ENCODE assay signal across 17 cellular contexts in the genomic region with DNA sequence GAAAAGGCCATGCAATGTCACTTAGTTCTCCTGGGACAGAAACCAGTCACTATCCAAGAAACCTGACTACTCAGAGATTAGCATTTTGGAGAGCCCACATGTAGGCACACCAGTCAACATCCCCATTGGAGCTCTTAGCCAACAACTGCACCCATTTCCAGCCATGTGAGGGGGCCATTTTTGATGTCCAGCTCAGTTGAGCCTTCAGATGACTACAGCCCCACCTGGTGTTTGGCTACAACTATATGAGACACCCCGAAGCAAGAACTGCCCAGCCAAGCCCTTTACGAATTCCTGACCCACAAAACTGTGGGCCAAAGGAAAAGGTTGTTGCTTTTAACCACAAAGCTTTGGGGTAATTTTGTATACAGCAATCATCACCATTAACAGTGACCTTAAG.
"Had no signal": no experiment of that assay in that cellular context is flagged by ENCODE, and none has a peak within 500 bp of the region (broad histone marks: within the 10 kb centered on the region; RNA-seq: fewer than 3 reads in every experiment).

No MANE protein-coding gene starts in this region.

- H3K4me3 ChIP-seq: cardiac muscle cell, left ventricle myocardium inferior, upper lobe of right lung had no signal

- H3K36me3 Mint-ChIP-seq: activated naive CD8-positive, alpha-beta T cell; immature natural killer cell had no signal

- H3K4me1 ChIP-seq: left ventricle myocardium inferior, upper lobe of right lung had no signal

- H3K36me3 ChIP-seq: cardiac muscle cell, left ventricle myocardium inferior, upper lobe of right lung had no signal

- H3K27me3 ChIP-seq: cardiac muscle cell, upper lobe of right lung had no signal

- H3K9me3 ChIP-seq: upper lobe of right lung had no signal

- H3K4me3 Mint-ChIP-seq: activated naive CD8-positive, alpha-beta T cell; immature natural killer cell; T-helper 1 cell treated with Interleukin-12 subunit alpha and Interleukin-12 subunit beta and Interleukin-4 antibody, amounts not matched to agents 30 μg/mL and 1 μg/mL, for 36 hours had no signal

- DNase-seq: activated CD4-positive, alpha-beta T cell treated with anti-CD3 and anti-CD28 coated beads, Interleukin-2, amount 50 U/mL, for 4 hours; activated gamma-delta T cell treated with Interleukin-2 at 50 U/mL for 16 hours; dermis blood vessel endothelial cell; effector memory CD4-positive, alpha-beta T cell; head of caudate nucleus; immature natural killer cell; kidney glomerular epithelial cell; left ventricle myocardium inferior; mammary epithelial cell; stimulated activated CD4-positive, alpha-beta T cell treated with anti-CD3 and anti-CD28 coated beads, Interleukin-12 subunit alpha, Interleukin-12 subunit beta, amount 100 ng/mL, for 4 hours; stimulated activated CD4-positive, alpha-beta T cell treated with anti-CD3 and anti-CD28 coated beads, Interleukin-1b, Interleukin-23, amount 100 ng/mL, for 48 hours; stimulated activated CD8-positive, alpha-beta memory T cell treated with anti-CD3 and anti-CD28 coated beads, Interleukin-4, amount 100 ng/mL, for 48 hours; stimulated activated naive CD4-positive, alpha-beta T cell; upper lobe of right lung had no signal

- H3K4me1 Mint-ChIP-seq: immature natural killer cell had no signal

- H3K27ac Mint-ChIP-seq: activated naive CD8-positive, alpha-beta T cell; immature natural killer cell; T-helper 1 cell treated with Interleukin-12 subunit alpha and Interleukin-12 subunit beta and Interleukin-4 antibody, amounts not matched to agents 30 μg/mL and 1 μg/mL, for 36 hours had no signal
